In the genomic region with DNA sequence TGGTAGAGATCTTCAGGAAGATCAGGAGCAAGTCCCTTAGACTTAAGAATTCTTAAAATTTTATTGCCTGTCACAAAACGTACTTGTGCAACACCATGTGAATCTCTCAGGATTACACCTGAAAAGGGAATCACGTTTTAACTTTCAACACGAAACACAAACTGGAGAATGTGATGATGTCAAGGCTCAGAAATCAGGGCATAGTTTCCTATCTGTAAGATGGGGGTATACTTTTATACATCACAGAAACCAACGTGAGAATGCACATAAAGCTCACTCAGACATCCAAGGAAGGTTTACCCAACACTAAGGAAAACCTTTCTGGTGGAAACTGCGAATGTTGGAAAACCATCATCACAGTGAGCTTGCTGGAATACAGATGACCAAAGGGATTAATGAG, we compare ENCODE assay signal across 8 cellular contexts. TPM values are rescaled to one million over a fixed set of nuclear protein-coding genes. Genes with fewer than 3 reads are reported as not detected.
A peak's percentile ranks its signal among the peaks of the same experiment; 100 is the strongest.
DNase-seq lines count a peak whose midpoint lies in the region; ATAC-seq and TF ChIP-seq lines count a peak whose summit lies in the region.

No MANE protein-coding gene starts in this region.

- no peaks in the 10 kb centered on the region for H3K9me2 ChIP-seq in PC-9 (ENCODE audit: insufficient read depth)

- H3K9me3 Mint-ChIP-seq in activated CD4-positive, alpha-beta T cell treated with anti-CD3 and anti-CD28 coated beads for 36 hours (ENCODE audit: low read depth): no peaks in the 10 kb centered on the region
- H3K9me3 Mint-ChIP-seq in endodermal cell (no peaks in the 10 kb centered on the region), progenitor cell of endocrine pancreas (ENCODE audit: low read depth) (no peaks in the 10 kb centered on the region)

- CTCF ChIA-PET in activated CD4-positive, alpha-beta T cell treated with anti-CD3 and anti-CD28 coated beads for 36 hours (lab: Charles Lee): interaction anchor here (0.7 to 1.2 kb wide), 4 partner anchors 12 to 406 kb away, joined by 3 to 7 read pairs (median 3); no protein-coding TSS in a partner anchor
- CTCF ChIA-PET in PC-9 (lab: Charles Lee): no interaction called here

- TF ChIP-seq CTCF in PC-9 (conservative IDR thresholded peaks at IDR 0.05): no peak
- TF ChIP-seq CTCF in endodermal cell (conservative IDR thresholded peaks at IDR 0.05): no peak
- TF ChIP-seq CTCF in progenitor cell of endocrine pancreas (IDR thresholded peaks at IDR 0.05; ENCODE audit: unreplicated experiment): no peak

- H3K4me3 ChIP-seq in PC-9: peak overlapping the region; percentile 99
- H3K4me3 ChIP-seq in endodermal cell (ENCODE audit: low read length): peak overlapping the region; percentile 95

- H3K27ac ChIP-seq in PC-9 (peak overlapping the region; percentile 83), endodermal cell (ENCODE audit: low read depth, low read length) (no peak overlapping the region)

- H3F3A ChIP-seq in PC-9 (ENCODE audit: insufficient read depth, low read depth): peaks cover 65% of the 10 kb centered on the region

- ATAC-seq in activated CD4-positive, alpha-beta T cell treated with anti-CD3 and anti-CD28 coated beads for 36 hours: no peak
- no peak for ATAC-seq in GM21360 (IDR thresholded peaks at IDR 0.05; ENCODE audit: unreplicated experiment)

- peaks cover 30% of the 10 kb centered on the region for H3K4me1 Mint-ChIP-seq in activated CD4-positive, alpha-beta T cell treated with anti-CD3 and anti-CD28 coated beads for 36 hours
- H3K4me1 Mint-ChIP-seq in endodermal cell (peaks cover 7% of the 10 kb centered on the region), progenitor cell of endocrine pancreas (ENCODE audit: low read depth) (peaks cover 20% of the 10 kb centered on the region)

- peaks cover 14% of the 10 kb centered on the region for H3K4me1 ChIP-seq in PC-9 (replicated peaks; ENCODE audit: insufficient read depth)
- H3K4me1 ChIP-seq in endodermal cell (ENCODE audit: control insufficient read depth, insufficient read depth, low read length): peaks cover 7% of the 10 kb centered on the region

- peak overlapping the region; percentile 100 for H3K4me3 Mint-ChIP-seq in activated CD4-positive, alpha-beta T cell treated with anti-CD3 and anti-CD28 coated beads for 36 hours
- H3K4me3 Mint-ChIP-seq in endodermal cell: peak overlapping the region; percentile 99
- peak overlapping the region; percentile 99 for H3K4me3 Mint-ChIP-seq in progenitor cell of endocrine pancreas (ENCODE audit: low read depth)

- H3K36me3 ChIP-seq in PC-9 (ENCODE audit: low read depth) (peaks cover 35% of the 10 kb centered on the region), endodermal cell (ENCODE audit: control insufficient read depth, insufficient read depth, low read length) (peaks cover 27% of the 10 kb centered on the region)

- H3K27me3 ChIP-seq in PC-9 (ENCODE audit: insufficient read depth, low read depth): no peaks in the 10 kb centered on the region
- no peaks in the 10 kb centered on the region for H3K27me3 ChIP-seq in endodermal cell (ENCODE audit: control insufficient read depth, insufficient read depth, low read length, poor library complexity, severe bottlenecking)

- H4K20me1 ChIP-seq in PC-9 (ENCODE audit: insufficient read depth): peaks cover 15% of the 10 kb centered on the region

- H3K79me2 ChIP-seq in PC-9 (ENCODE audit: low read depth): peaks cover 42% of the 10 kb centered on the region

- peaks cover 56% of the 10 kb centered on the region for H3K36me3 Mint-ChIP-seq in activated CD4-positive, alpha-beta T cell treated with anti-CD3 and anti-CD28 coated beads for 36 hours (ENCODE audit: low read depth)
- H3K36me3 Mint-ChIP-seq in endodermal cell (ENCODE audit: low read depth) (peaks cover 35% of the 10 kb centered on the region), progenitor cell of endocrine pancreas (ENCODE audit: insufficient read depth) (peaks cover 19% of the 10 kb centered on the region)

- POLR2A ChIA-PET in activated CD4-positive, alpha-beta T cell treated with anti-CD3 and anti-CD28 coated beads for 36 hours (lab: Charles Lee): interaction anchor here (0.8 to 1.1 kb wide), 2 partner anchors 89 to 336 kb away, joined by 3 read pairs; no protein-coding TSS in a partner anchor
- POLR2A ChIA-PET in PC-9 (lab: Charles Lee; ENCODE audit: unreplicated experiment): interaction anchor here (0.5 kb wide), 1 partner anchor 60 kb away, joined by 5 read pairs; no protein-coding TSS in a partner anchor

- H3K9me3 ChIP-seq in PC-9 (ENCODE audit: insufficient read depth, low read depth) (no peaks in the 10 kb centered on the region), endodermal cell (ENCODE audit: control insufficient read depth, low read length) (no peaks in the 10 kb centered on the region)

- peak overlapping the region; percentile 100 for H3K4me2 ChIP-seq in PC-9

- H3K9ac ChIP-seq in endodermal cell (ENCODE audit: extremely low read depth, low read length, poor library complexity, severe bottlenecking): no peak overlapping the region

- no peak overlapping the region for H2AFZ ChIP-seq in PC-9

- WGBS in endodermal cell (ENCODE audit: insufficient coverage in 1 of 2, insufficient read length in 1 of 2), 2 experiments: 91 to 94% methylated on average over 4 to 5 of the region's 5 CpGs

- no TSS peak for BruUV-seq in PC-9 (replicated peaks; lab: Mats Ljungman, UMichigan)

- intact Hi-C loops in activated CD4-positive, alpha-beta T cell treated with anti-CD3 and anti-CD28 coated beads for 36 hours (cut with DNase I, micrococcal nuclease): loop anchor here (5.0 to 10.0 kb wide), 6 partner anchors 138 to 1557 kb away; partner anchors contain the start of genes GTF2H1 (in 1 of the 2), HPS5 (in 1 of the 2), SAAL1 (in 1 of the 2) and SERGEF (in 1 of the 2)
- intact Hi-C loops in PC-9 (cut with micrococcal nuclease; ENCODE audit: unreplicated experiment): no loop called here

- no peaks in the 10 kb centered on the region for H3K27me3 Mint-ChIP-seq in activated CD4-positive, alpha-beta T cell treated with anti-CD3 and anti-CD28 coated beads for 36 hours
- no peaks in the 10 kb centered on the region for H3K27me3 Mint-ChIP-seq in endodermal cell (ENCODE audit: insufficient read depth)
- no peaks in the 10 kb centered on the region for H3K27me3 Mint-ChIP-seq in progenitor cell of endocrine pancreas

- no peak for DNase-seq in activated CD4-positive, alpha-beta T cell treated with anti-CD3 and anti-CD28 coated beads for 36 hours
- DNase-seq in activated CD4-positive, alpha-beta T cell treated with anti-CD3 and anti-CD28 coated beads, Interleukin-2, amount 50 U/mL, for 4 hours: no peak
- DNase-seq in PC-9 (no peak), endodermal cell (no peak), progenitor cell of endocrine pancreas (ENCODE audit: low spot score, unreplicated experiment) (no peak), occipital lobe (lab: John Stamatoyannopoulos, UW) (no peak), CD1c-positive myeloid dendritic cell (ENCODE audit: extremely low spot score) (no peak)

- peak overlapping the region; percentile 98 for H3K27ac Mint-ChIP-seq in activated CD4-positive, alpha-beta T cell treated with anti-CD3 and anti-CD28 coated beads for 36 hours
- H3K27ac Mint-ChIP-seq in endodermal cell (peak overlapping the region; percentile 99), progenitor cell of endocrine pancreas (peak overlapping the region; percentile 29)

RNA-seq across cellular contexts. Expression of gene RPS13, which starts 2.0 kb away (rescaled TPM):
- total RNA-seq in activated CD4-positive, alpha-beta T cell treated with anti-CD3 and anti-CD28 coated beads for 36 hours: 1,000 to 10,000 TPM; 1,242 to 1,685 TPM
- total RNA-seq in PC-9 (2021) (828 and 839 TPM in 2 replicates), endodermal cell (1,000 to 10,000 TPM in 1 of 2 donors, 100 to 1,000 TPM in 1; 970 to 1,088 TPM), progenitor cell of endocrine pancreas (966 and 1,026 TPM in 2 replicates), occipital lobe (1,606 TPM)
- 1,754 TPM for polyA plus RNA-seq in endodermal cell (2013, experiment 1 of 2)
- polyA plus RNA-seq in endodermal cell (2013, experiment 2 of 2): 1,672 TPM

Comparison
In these comparisons a context has a peak if more than half of its experiments do, and no peak if none do; other contexts are left out.
1. H3K27ac Mint-ChIP-seq: peak in every context shown above with its lines; median percentile 99 in endodermal cell; 98 in activated CD4-positive, alpha-beta T cell treated with anti-CD3 and anti-CD28 coated beads for 36 hours; 29 in progenitor cell of endocrine pancreas.